12 cellular contexts compared by ENCODE assay signal in the genomic region with DNA sequence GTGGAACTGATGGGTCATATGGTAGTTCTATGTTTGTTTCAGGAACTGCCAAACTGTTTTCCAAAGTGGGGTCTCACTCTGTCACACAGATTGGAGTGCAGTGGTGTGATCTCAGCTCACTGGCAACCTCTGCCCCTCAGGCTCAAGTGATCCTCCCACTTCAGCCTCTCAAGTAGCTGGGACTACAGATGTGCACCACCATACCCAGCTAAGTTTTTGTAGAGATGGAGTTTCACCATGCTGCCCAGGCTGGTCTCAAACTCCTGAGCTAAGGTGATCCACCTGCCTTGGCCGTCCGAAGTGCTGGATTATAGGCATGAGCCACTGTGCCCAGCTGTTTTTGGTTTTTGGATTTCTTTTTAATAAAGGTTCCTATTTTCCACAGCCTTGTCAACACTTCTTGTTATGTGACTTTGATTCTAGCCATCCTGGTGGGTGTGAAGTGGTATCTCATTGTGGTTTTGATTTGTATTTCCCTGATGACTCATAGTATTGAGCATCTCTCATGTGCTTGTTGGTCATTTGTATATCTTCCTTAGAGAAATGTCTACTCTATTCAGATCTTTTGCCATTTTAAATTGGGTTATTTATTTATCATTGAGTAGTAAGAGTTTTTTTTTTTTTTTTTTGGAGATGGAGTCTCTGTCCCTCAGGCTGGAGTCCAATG. TPM values are rescaled to one million over a fixed set of nuclear protein-coding genes. Genes with fewer than 3 reads are reported as not detected.
DNase-seq lines count a peak whose midpoint lies in the region; ATAC-seq and TF ChIP-seq lines count a peak whose summit lies in the region.
"Had no signal": no experiment of that assay in that cellular context is flagged by ENCODE, and none has a peak within 500 bp of the region (broad histone marks: within the 10 kb centered on the region; RNA-seq: fewer than 3 reads in every experiment).

No MANE protein-coding gene starts in this region.

- POLR2A ChIA-PET in activated B cell treated with CpG ODN at 0.5 μM for 24 hours (lab: Charles Lee) = interaction anchor here (0.9 to 1.0 kb wide), 2 partner anchors 22 to 24 kb away, joined by 3 to 7 read pairs; no protein-coding TSS in a partner anchor

- no peak overlapping the region for H3K27ac Mint-ChIP-seq in activated B cell treated with CpG ODN at 0.5 μM for 24 hours
- peak overlapping the region; percentile 31 to 52 for H3K27ac Mint-ChIP-seq in stimulated activated naive CD8-positive, alpha-beta T cell treated with anti-CD3 and anti-CD28 coated beads, Interleukin-15, amount 100 ng/mL, for 72 hours
- H3K27ac Mint-ChIP-seq: memory B cell had no signal

- peak; percentile 90 to 98 for ATAC-seq in activated T-cell treated with anti-CD3 and anti-CD28 coated beads, Interleukin-2, amount 50 U/mL, for 4 hours
- peak; percentile 73 for ATAC-seq in activated B cell treated with CpG ODN at 0.5 μM for 24 hours (ENCODE audit: low read depth)
- peak; percentile 99 for ATAC-seq in stimulated activated naive CD8-positive, alpha-beta T cell treated with anti-CD3 and anti-CD28 coated beads, Interleukin-15, amount 100 ng/mL, for 72 hours
- ATAC-seq in HG02981 (IDR thresholded peaks at IDR 0.05; ENCODE audit: unreplicated experiment) = no peak
- ATAC-seq: heart right ventricle, psoas muscle had no signal

- H3K4me1 Mint-ChIP-seq in activated T-cell treated with anti-CD3 and anti-CD28 coated beads, Interleukin-2, amount 50 U/mL, for 4 hours (ENCODE audit: low read depth) = peaks cover 14% of the 10 kb centered on the region
- H3K4me1 Mint-ChIP-seq in activated B cell treated with CpG ODN at 0.5 μM for 24 hours = peaks cover 5% of the 10 kb centered on the region
- peaks cover 22% of the 10 kb centered on the region for H3K4me1 Mint-ChIP-seq in stimulated activated naive CD8-positive, alpha-beta T cell treated with anti-CD3 and anti-CD28 coated beads, Interleukin-15, amount 100 ng/mL, for 72 hours
- H3K4me1 Mint-ChIP-seq: memory B cell had no signal

- CTCF ChIA-PET in activated B cell treated with CpG ODN at 0.5 μM for 24 hours (lab: Charles Lee) = interaction anchor here (1.0 kb wide), 1 partner anchor 22 kb away, joined by 3 read pairs; no protein-coding TSS in a partner anchor

- no peak overlapping the region for H3K4me3 Mint-ChIP-seq in activated T-cell treated with anti-CD3 and anti-CD28 coated beads, Interleukin-2, amount 50 U/mL, for 4 hours
- no peak overlapping the region for H3K4me3 Mint-ChIP-seq in activated B cell treated with CpG ODN at 0.5 μM for 24 hours
- no peak overlapping the region for H3K4me3 Mint-ChIP-seq in stimulated activated naive CD8-positive, alpha-beta T cell treated with anti-CD3 and anti-CD28 coated beads, Interleukin-15, amount 100 ng/mL, for 72 hours
- H3K4me3 Mint-ChIP-seq: memory B cell had no signal

- no peaks in the 10 kb centered on the region for H3K27me3 Mint-ChIP-seq in activated T-cell treated with anti-CD3 and anti-CD28 coated beads, Interleukin-2, amount 50 U/mL, for 4 hours (ENCODE audit: low read depth)
- H3K27me3 Mint-ChIP-seq in activated B cell treated with CpG ODN at 0.5 μM for 24 hours = no peaks in the 10 kb centered on the region
- H3K27me3 Mint-ChIP-seq in stimulated activated naive CD8-positive, alpha-beta T cell treated with anti-CD3 and anti-CD28 coated beads, Interleukin-15, amount 100 ng/mL, for 72 hours = no peaks in the 10 kb centered on the region
- H3K27me3 Mint-ChIP-seq: memory B cell had no signal

- no peaks in the 10 kb centered on the region for H3K9me3 Mint-ChIP-seq in activated T-cell treated with anti-CD3 and anti-CD28 coated beads, Interleukin-2, amount 50 U/mL, for 4 hours
- no peaks in the 10 kb centered on the region for H3K9me3 Mint-ChIP-seq in activated B cell treated with CpG ODN at 0.5 μM for 24 hours
- no peaks in the 10 kb centered on the region for H3K9me3 Mint-ChIP-seq in stimulated activated naive CD8-positive, alpha-beta T cell treated with anti-CD3 and anti-CD28 coated beads, Interleukin-15, amount 100 ng/mL, for 72 hours
- H3K9me3 Mint-ChIP-seq: memory B cell had no signal

- no peak overlapping the region for H3K4me3 ChIP-seq in fibroblast of mammary gland (ENCODE audit: control insufficient read depth, low read depth, low read length)
- H3K4me3 ChIP-seq: heart right ventricle, psoas muscle had no signal

- intact Hi-C loops in activated B cell treated with CpG ODN at 0.5 μM for 24 hours (cut with micrococcal nuclease) = no loop called here

- peaks cover 40% of the 10 kb centered on the region for H3K36me3 Mint-ChIP-seq in activated T-cell treated with anti-CD3 and anti-CD28 coated beads, Interleukin-2, amount 50 U/mL, for 4 hours (ENCODE audit: insufficient read depth)
- peaks cover 83% of the 10 kb centered on the region for H3K36me3 Mint-ChIP-seq in activated B cell treated with CpG ODN at 0.5 μM for 24 hours (ENCODE audit: low read depth)

- TF ChIP-seq CTCF in activated B cell treated with CpG ODN at 0.5 μM for 24 hours (IDR thresholded peaks at IDR 0.05) (no peak), fibroblast of mammary gland (conservative IDR thresholded peaks at IDR 0.05; ENCODE audit: control insufficient read depth, insufficient read depth, low read depth, low read length) (no peak)

- no peak for DNase-seq in activated T-cell treated with anti-CD3 and anti-CD28 coated beads, Interleukin-2, amount 50 U/mL, for 4 hours
- no peak for DNase-seq in activated T-cell treated with anti-CD3 and anti-CD28 coated beads, Interleukin-2, amount 50 U/mL, for 48 hours
- DNase-seq in activated B cell treated with CpG ODN at 0.5 μM for 24 hours (no peak), fibroblast of mammary gland (ENCODE audit: low read depth) (peak; percentile 87), NOMO-1 treated with dmso at 0.1 percent for 144 hours (lab: John Stamatoyannopoulos, UW; ENCODE audit: unreplicated experiment) (no peak), DMS 273 treated with DMSO at 0.1 percent for 48 hours (lab: John Stamatoyannopoulos, UW) (no peak)
- DNase-seq in stimulated activated naive CD8-positive, alpha-beta T cell treated with anti-CD3 and anti-CD28 coated beads, Interleukin-15, amount 100 ng/mL, for 72 hours = no peak
- DNase-seq: heart right ventricle, NCI-H187 treated with DMSO at 0.1 percent for 48 hours, psoas muscle had no signal

RNA-seq across cellular contexts. Expression of gene NPC1, which starts 22.8 kb away (rescaled TPM):
- total RNA-seq in activated T-cell treated with anti-CD3 and anti-CD28 coated beads, Interleukin-2, amount 50 U/mL, for 4 hours = 10 to 100 TPM; 15.9 to 25.4 (median 19.0) TPM
- 31.9 and 36.5 TPM in 2 replicates for total RNA-seq in activated B cell treated with CpG ODN at 0.5 μM for 24 hours
